28 cellular contexts compared by ENCODE assay signal in genomic region chr10:131231323-131231964, GRCh38.
"Had no signal": no experiment of that assay in that cellular context is flagged by ENCODE, and none has a peak within 500 bp of the region (broad histone marks: within the 10 kb centered on the region; RNA-seq: fewer than 3 reads in every experiment).

No MANE protein-coding gene starts in this region.

- H3K36me3 Mint-ChIP-seq: immature natural killer cell; naive thymus-derived CD4-positive, alpha-beta T cell; neural progenitor cell; stimulated activated memory B cell treated with anti-CD40 and anti-IgM and Interleukin-4, amounts not matched to agents 10 μg/mL and 1 μg/mL and 100 μg/mL, for 72 hours; type B pancreatic cell had no signal

- H3K9ac ChIP-seq: neural progenitor cell had no signal

- ATAC-seq: effector memory CD8-positive, alpha-beta T cell; heart right ventricle; left lobe of liver; naive thymus-derived CD4-positive, alpha-beta T cell; psoas muscle; right cardiac atrium; stimulated activated memory B cell treated with anti-CD40 and anti-IgM and Interleukin-4, amounts not matched to agents 10 μg/mL and 1 μg/mL and 100 μg/mL, for 72 hours; stimulated activated naive CD8-positive, alpha-beta T cell treated with anti-CD3 and anti-CD28 coated beads, Interleukin-15, Interleukin-2, amounts not matched to agents 100 U/mL and 50 U/mL, for 24 hours had no signal

- H3K27me3 ChIP-seq: neural progenitor cell, ovary, sigmoid colon, testis, tibial artery had no signal

- H3K4me1 Mint-ChIP-seq: immature natural killer cell; naive thymus-derived CD4-positive, alpha-beta T cell; stimulated activated memory B cell treated with anti-CD40 and anti-IgM and Interleukin-4, amounts not matched to agents 10 μg/mL and 1 μg/mL and 100 μg/mL, for 72 hours had no signal

- H3K4me1 ChIP-seq: esophagus squamous epithelium, heart right ventricle, psoas muscle, sigmoid colon, testis, tibial artery had no signal

- H2AFZ ChIP-seq: neural progenitor cell had no signal

- H3K9me3 ChIP-seq: esophagus squamous epithelium, ovary, psoas muscle, sigmoid colon, testis had no signal

- DNase-seq: cortex of kidney; effector memory CD8-positive, alpha-beta T cell; erythroblast; esophagus squamous epithelium; foreskin melanocyte; glutamatergic neuron; heart right ventricle; hippocampal formation; immature natural killer cell; islet precursor cell; mesenchymal stem cell; midbrain; naive thymus-derived CD4-positive, alpha-beta T cell; nucleus accumbens; right cardiac atrium; stimulated activated CD4-positive, alpha-beta T cell treated with anti-CD3 and anti-CD28 coated beads, Interleukin-4, amount 100 ng/mL, for 4 hours; stimulated activated naive CD8-positive, alpha-beta T cell treated with anti-CD3 and anti-CD28 coated beads, Interleukin-15, Interleukin-2, amounts not matched to agents 100 U/mL and 50 U/mL, for 24 hours; testis; tibial artery had no signal

- H3K27me3 Mint-ChIP-seq: effector memory CD8-positive, alpha-beta T cell; naive thymus-derived CD4-positive, alpha-beta T cell; stimulated activated memory B cell treated with anti-CD40 and anti-IgM and Interleukin-4, amounts not matched to agents 10 μg/mL and 1 μg/mL and 100 μg/mL, for 72 hours; type B pancreatic cell had no signal

- H3K4me2 ChIP-seq: neural progenitor cell had no signal

- FAIRE-seq: endometrium had no signal

- H3K9me3 Mint-ChIP-seq: effector memory CD8-positive, alpha-beta T cell; immature natural killer cell had no signal

- H3K36me3 ChIP-seq: esophagus squamous epithelium, heart right ventricle, neural progenitor cell, ovary, sigmoid colon, tibial artery had no signal

- H3K4me3 Mint-ChIP-seq: effector memory CD8-positive, alpha-beta T cell; immature natural killer cell; naive thymus-derived CD4-positive, alpha-beta T cell; nephron; neural progenitor cell; stimulated activated memory B cell treated with anti-CD40 and anti-IgM and Interleukin-4, amounts not matched to agents 10 μg/mL and 1 μg/mL and 100 μg/mL, for 72 hours; type B pancreatic cell had no signal

- H3K4me3 ChIP-seq: esophagus squamous epithelium, heart right ventricle, neural progenitor cell, ovary, psoas muscle, sigmoid colon, testis, tibial artery had no signal

- H3K27ac ChIP-seq: esophagus squamous epithelium, heart right ventricle, neural progenitor cell, ovary, psoas muscle, sigmoid colon, testis, tibial artery had no signal

- H3K27ac Mint-ChIP-seq: effector memory CD8-positive, alpha-beta T cell; immature natural killer cell; naive thymus-derived CD4-positive, alpha-beta T cell; nephron; neural progenitor cell; stimulated activated memory B cell treated with anti-CD40 and anti-IgM and Interleukin-4, amounts not matched to agents 10 μg/mL and 1 μg/mL and 100 μg/mL, for 72 hours; type B pancreatic cell had no signal
